ENCODE assay signal across 1 cellular context in genomic region chr3:112638327-112639020, GRCh38.
TF ChIP-seq lines count a peak whose summit lies in the region.

No MANE protein-coding gene starts in this region.

TF ChIP-seq in H1, 55 proteins besides CTCF, POLR2A, EP300 and RAD21 (continued from another document):
- TF ChIP-seq, protein P1, sequence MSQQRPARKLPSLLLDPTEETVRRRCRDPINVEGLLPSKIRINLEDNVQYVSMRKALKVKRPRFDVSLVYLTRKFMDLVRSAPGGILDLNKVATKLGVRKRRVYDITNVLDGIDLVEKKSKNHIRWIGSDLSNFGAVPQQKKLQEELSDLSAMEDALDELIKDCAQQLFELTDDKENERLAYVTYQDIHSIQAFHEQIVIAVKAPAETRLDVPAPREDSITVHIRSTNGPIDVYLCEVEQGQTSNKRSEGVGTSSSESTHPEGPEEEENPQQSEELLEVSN (IDR thresholded peaks at IDR 0.05): no peak
- TF ChIP-seq HDAC2 (IDR thresholded peaks at IDR 0.05; ENCODE audit: borderline replicate concordance in 1 of 2, low read depth in 2 of 2, low read length in 2 of 2): no peak
- TF ChIP-seq RBBP5 (IDR thresholded peaks at IDR 0.05; ENCODE audit: borderline replicate concordance, low read depth, low read length): no peak
- TF ChIP-seq, protein P2, sequence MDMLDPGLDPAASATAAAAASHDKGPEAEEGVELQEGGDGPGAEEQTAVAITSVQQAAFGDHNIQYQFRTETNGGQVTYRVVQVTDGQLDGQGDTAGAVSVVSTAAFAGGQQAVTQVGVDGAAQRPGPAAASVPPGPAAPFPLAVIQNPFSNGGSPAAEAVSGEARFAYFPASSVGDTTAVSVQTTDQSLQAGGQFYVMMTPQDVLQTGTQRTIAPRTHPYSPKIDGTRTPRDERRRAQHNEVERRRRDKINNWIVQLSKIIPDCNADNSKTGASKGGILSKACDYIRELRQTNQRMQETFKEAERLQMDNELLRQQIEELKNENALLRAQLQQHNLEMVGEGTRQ (IDR thresholded peaks at IDR 0.05; ENCODE audit: low read length): no peak
